Comparison of ENCODE assay signal across 8 cellular contexts in the genomic region with DNA sequence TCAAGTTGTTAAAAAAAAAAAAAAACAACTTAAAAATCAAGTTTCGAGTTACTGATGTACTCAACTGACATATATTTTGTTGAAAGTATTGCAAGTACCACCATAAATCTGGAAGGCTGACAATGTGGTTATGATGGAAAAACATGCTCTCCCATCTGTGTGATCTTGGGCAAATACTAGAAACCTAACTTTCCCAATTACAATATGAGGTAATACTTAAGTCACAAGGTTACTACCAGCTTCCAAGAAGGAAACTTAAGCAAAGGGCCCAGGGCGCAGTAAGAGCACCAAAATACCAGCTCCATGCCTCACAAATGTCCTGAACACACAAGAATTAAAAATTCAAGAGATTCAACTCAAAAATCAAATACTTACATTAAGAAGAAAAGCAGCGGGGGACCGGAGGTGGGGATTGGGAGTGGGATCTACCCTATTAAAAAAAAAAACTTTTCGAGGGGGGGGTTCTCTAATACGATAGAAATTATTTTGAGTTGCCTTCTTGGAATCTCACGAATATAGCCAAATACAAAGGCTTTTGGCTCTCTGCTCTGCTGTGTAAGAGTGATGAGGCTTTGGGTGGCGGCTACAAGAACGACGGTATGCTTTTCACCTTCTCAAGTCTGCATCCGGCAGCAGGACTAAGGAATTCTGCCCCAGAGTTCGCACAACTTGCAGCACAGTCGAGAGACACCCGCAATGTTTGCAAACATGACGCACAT. TPM values are rescaled to one million over a fixed set of nuclear protein-coding genes. Genes with fewer than 3 reads are reported as not detected.
DNase-seq lines count a peak whose midpoint lies in the region; FAIRE-seq and TF ChIP-seq lines count a peak whose summit lies in the region.

No MANE protein-coding gene starts in this region.

- no peaks in the 10 kb centered on the region for H3K9me2 ChIP-seq in GM23248 (ENCODE audit: insufficient read depth)

- no peak overlapping the region for H3K27ac Mint-ChIP-seq in MCF 10A (ENCODE audit: low read depth, unreplicated experiment)

- no peaks in the 10 kb centered on the region for H3K9me3 Mint-ChIP-seq in MCF 10A (ENCODE audit: unreplicated experiment)

- H3K4me2 ChIP-seq in BLaER1: peak overlapping the region; percentile 95
- H3K4me2 ChIP-seq in GM23248 (ENCODE audit: unreplicated experiment): peak overlapping the region; percentile 98

- no peaks in the 10 kb centered on the region for H3K27me3 Mint-ChIP-seq in MCF 10A (ENCODE audit: insufficient read depth, unreplicated experiment)

- H3K9me3 ChIP-seq in BLaER1 (0 out of 2 replicates have a peak, but pooled peaks cover under 1% of the 10 kb centered on the region), GM23248 (ENCODE audit: low read depth) (no peaks in the 10 kb centered on the region)

- peaks cover 58% of the 10 kb centered on the region for H3K79me2 ChIP-seq in GM23248 (ENCODE audit: insufficient read depth)

- peaks cover 14% of the 10 kb centered on the region for H3K36me3 ChIP-seq in BLaER1
- H3K36me3 ChIP-seq in GM23248 (ENCODE audit: low read depth): 0 out of 2 replicates have a peak, but pooled peaks cover 4% of the 10 kb centered on the region

- H3K9ac ChIP-seq in BLaER1 (peak overlapping the region; percentile 90), GM23248 (peak overlapping the region; percentile 94)

- peak; percentile 85 for DNase-seq in GM23248
- DNase-seq in RCC 7860 (ENCODE audit: low spot score): peak; percentile 41
- DNase-seq in MCF 10A (ENCODE audit: unreplicated experiment): peak; percentile 69
- DNase-seq in islet precursor cell: peak; percentile 78
- DNase-seq in stimulated activated CD4-positive, alpha-beta T cell treated with anti-CD3 and anti-CD28 coated beads, Interleukin-4, amount 100 ng/mL, for 4 hours: peak; percentile 3 to 12
- DNase-seq in cortex of kidney (lab: John Stamatoyannopoulos, UW): no peak
- no peak for DNase-seq in NCI-H1048 (lab: John Stamatoyannopoulos, UW)

- intact Hi-C loops in MCF 10A (cut with micrococcal nuclease): loop anchor here (2.0 to 5.0 kb wide), 3 partner anchors 60 to 110 kb away; no protein-coding TSS in a partner anchor

- H3K27me3 ChIP-seq in BLaER1: no peaks in the 10 kb centered on the region
- H3K27me3 ChIP-seq in GM23248 (replicated peaks; ENCODE audit: insufficient read depth): no peaks in the 10 kb centered on the region

- no peak for TF ChIP-seq CTCF in MCF 10A (IDR thresholded peaks at IDR 0.05; ENCODE audit: unreplicated experiment)

- 0 out of 2 replicates have a peak, but pooled peaks cover 14% of the 10 kb centered on the region for H4K20me1 ChIP-seq in BLaER1
- no peaks in the 10 kb centered on the region for H4K20me1 ChIP-seq in GM23248 (ENCODE audit: insufficient read depth)

- no peak overlapping the region for H3K4me3 Mint-ChIP-seq in MCF 10A (ENCODE audit: unreplicated experiment)

- H3K27ac ChIP-seq in BLaER1 (peak overlapping the region; percentile 90; the same call in 1 of the 2 replicates), GM23248 (peak overlapping the region; percentile 85)

- H3F3A ChIP-seq in GM23248 (ENCODE audit: insufficient read depth): peaks cover 23% of the 10 kb centered on the region

- H3K4me3 ChIP-seq in BLaER1 (peak overlapping the region; percentile 95), GM23248 (peak overlapping the region; percentile 90)

- CTCF ChIA-PET in MCF 10A (lab: Yijun Ruan, JAX): interaction anchor here (0.7 to 1.6 kb wide), 5 partner anchors 18 to 165 kb away, joined by 3 to 6 read pairs (median 3); no protein-coding TSS in a partner anchor

- in situ Hi-C loops in GM23248 (cut with MboI): no loop called here

- 1 to 2% methylated on average over 15 of the region's 15 CpGs for WGBS in GM23248 (ENCODE audit: low coverage in 1 of 2, low lambda C conversion rate in 2 of 2, missing lambda C conversion rate in 2 of 2), 2 experiments

- no peak for FAIRE-seq in RCC 7860 (lab: Jason Lieb, UNC)

- BruUV-seq in MCF 10A (replicated peaks; lab: Mats Ljungman, UMichigan): TSS peak; percentile 32

- peak overlapping the region; percentile 81 for H2AFZ ChIP-seq in GM23248

- H3K4me1 Mint-ChIP-seq in MCF 10A (ENCODE audit: insufficient read depth, unreplicated experiment): peaks cover 13% of the 10 kb centered on the region

- H3K4me1 ChIP-seq in BLaER1: peaks cover 25% of the 10 kb centered on the region
- peaks cover 16% of the 10 kb centered on the region for H3K4me1 ChIP-seq in GM23248 (ENCODE audit: insufficient read depth)

- POLR2A ChIA-PET in MCF 10A (lab: Yijun Ruan, JAX): interaction anchor here (0.6 to 2.2 kb wide), 30 partner anchors 9 to 1033 kb away, joined by 3 to 40 read pairs (median 4); partner anchors contain the start of genes ATL1, CDKL1, L2HGDH and NIN

- peaks cover 25% of the 10 kb centered on the region for H3K36me3 Mint-ChIP-seq in MCF 10A (ENCODE audit: insufficient read depth, unreplicated experiment)

RNA-seq across cellular contexts. Expression of gene SAV1, which starts 1.2 kb away (rescaled TPM):
- 15.3 and 30.2 TPM in 2 replicates for total RNA-seq in GM23248 (2014; rRNA removed; shearing (Covaris generic))
- polyA plus RNA-seq in GM23248 (2016; fragmentation: Nextera tagmentation; extraction: Ambion mirVana): 27.1 and 28.6 TPM in 2 replicates
- 32.5 and 34.7 TPM in 2 replicates for total RNA-seq in MCF 10A (2022)

Comparison
In these comparisons a context has a peak if more than half of its experiments do, and no peak if none do; other contexts are left out.
1. DNase-seq: peak in GM23248 (single experiment), RCC 7860 (single experiment), MCF 10A (single experiment), islet precursor cell (single experiment) and stimulated activated CD4-positive, alpha-beta T cell treated with anti-CD3 and anti-CD28 coated beads, Interleukin-4, amount 100 ng/mL, for 4 hours (2 of 2); none in cortex of kidney (single experiment) and NCI-H1048 (single experiment).